Comparison of ENCODE assay signal across 26 cellular contexts in the genomic region with DNA sequence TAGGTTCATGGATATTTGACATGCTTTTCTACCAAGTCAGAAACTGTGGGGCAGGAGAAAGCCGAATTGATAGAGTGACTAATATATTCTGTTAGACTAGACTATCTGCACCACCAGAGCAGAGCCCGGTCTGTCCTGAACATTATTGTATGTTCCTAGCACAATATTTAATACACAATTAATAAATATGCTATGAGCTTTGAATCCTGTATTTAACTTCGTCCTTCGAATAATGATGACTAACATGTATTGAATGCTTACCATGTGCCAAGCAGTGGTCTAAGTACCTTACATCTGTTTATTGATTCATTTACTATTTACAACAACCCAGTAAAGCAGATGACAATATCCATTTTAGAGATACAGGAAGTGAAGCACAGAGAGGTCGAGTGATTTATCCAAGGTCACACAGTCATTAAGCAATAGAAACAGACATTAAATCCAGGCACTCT. TPM values are rescaled to one million over a fixed set of nuclear protein-coding genes. Genes with fewer than 3 reads are reported as not detected.
DNase-seq lines count a peak whose midpoint lies in the region; ATAC-seq and TF ChIP-seq lines count a peak whose summit lies in the region.
"Had no signal": no experiment of that assay in that cellular context is flagged by ENCODE, and none has a peak within 500 bp of the region (broad histone marks: within the 10 kb centered on the region; RNA-seq: fewer than 3 reads in every experiment).

No MANE protein-coding gene starts in this region.

- H3K27me3 ChIP-seq in mammary epithelial cell (ENCODE audit: insufficient read depth, low read length) (no peaks in the 10 kb centered on the region), breast epithelium (no peaks in the 10 kb centered on the region), brain microvascular endothelial cell (replicated peaks) (no peaks in the 10 kb centered on the region), hepatocyte (no peaks in the 10 kb centered on the region), lower lobe of right lung (ENCODE audit: low read depth) (no peaks in the 10 kb centered on the region)
- H3K27me3 ChIP-seq: ascending aorta, dorsolateral prefrontal cortex, tibial artery had no signal

- in situ Hi-C loops in mammary epithelial cell (cut with MboI; ENCODE audit: low sequenced_read_pairs in 2 of 2), result loop anchor here in 1 of 2 donors (10.0 kb wide), 1 partner anchor 368 kb away; no protein-coding TSS in a partner anchor
- in situ Hi-C loops in brain microvascular endothelial cell (cut with HindIII; ENCODE audit: low pct_ligation_motif_present, low sequenced_read_pairs), result no loop called here

- H3K27ac ChIP-seq in mammary epithelial cell (ENCODE audit: insufficient read depth, low read depth, low read length) (no peak overlapping the region), breast epithelium (no peak overlapping the region), brain microvascular endothelial cell (no peak overlapping the region), hepatocyte (no peak overlapping the region), lower lobe of right lung (no peak overlapping the region)
- H3K27ac ChIP-seq: ascending aorta, dorsolateral prefrontal cortex, heart right ventricle, skin epidermis, tibial artery had no signal

- H3K9me3 ChIP-seq in mammary epithelial cell (replicated peaks; ENCODE audit: insufficient read depth, low read length), result no peaks in the 10 kb centered on the region
- no peaks in the 10 kb centered on the region for H3K9me3 ChIP-seq in breast epithelium
- no peaks in the 10 kb centered on the region for H3K9me3 ChIP-seq in hepatocyte (ENCODE audit: low read depth)
- H3K9me3 ChIP-seq in lower lobe of right lung, result no peaks in the 10 kb centered on the region
- H3K9me3 ChIP-seq: ascending aorta, tibial artery had no signal

- H3K79me2 ChIP-seq in mammary epithelial cell (ENCODE audit: insufficient read depth, low read length), result no peaks in the 10 kb centered on the region
- no peaks in the 10 kb centered on the region for H3K79me2 ChIP-seq in hepatocyte

- CTCF ChIA-PET in mammary epithelial cell (lab: Charles Lee; ENCODE audit: low non-redundant PET), result interaction anchor here (0.6 kb wide), 1 partner anchor 200 kb away, joined by 4 read pairs; no protein-coding TSS in a partner anchor

- H4K20me1 ChIP-seq in mammary epithelial cell (ENCODE audit: insufficient read depth, low read length) (no peaks in the 10 kb centered on the region), hepatocyte (ENCODE audit: insufficient read depth, poor library complexity, severe bottlenecking) (no peaks in the 10 kb centered on the region)

- TF ChIP-seq CTCF in mammary epithelial cell (conservative IDR thresholded peaks at IDR 0.05 in 1 of 2, IDR thresholded peaks at IDR 0.05 in 1 of 2; ENCODE audit: extremely low read depth in 1 of 2, insufficient read depth in 1 of 2, low read depth in 1 of 2, low read length in 2 of 2) (no peak), breast epithelium (IDR thresholded peaks at IDR 0.05) (no peak), brain microvascular endothelial cell (IDR thresholded peaks at IDR 0.05; ENCODE audit: low read depth, low read length, missing control alignments) (no peak), hepatocyte (IDR thresholded peaks at IDR 0.05; ENCODE audit: poor library complexity) (no peak), lower lobe of right lung (IDR thresholded peaks at IDR 0.05) (no peak)

- H3K4me3 ChIP-seq in mammary epithelial cell (replicated peaks in 1 of 3; ENCODE audit: insufficient read depth in 1 of 3, low read depth in 2 of 3, low read length in 3 of 3) (no peak overlapping the region), breast epithelium (no peak overlapping the region), brain microvascular endothelial cell (ENCODE audit: low read depth, low read length) (no peak overlapping the region), hepatocyte (no peak overlapping the region), lower lobe of right lung (no peak overlapping the region)
- H3K4me3 ChIP-seq: ascending aorta, dorsolateral prefrontal cortex, heart right ventricle, skin epidermis, tibial artery had no signal

- BruUV-seq in mammary epithelial cell (replicated peaks; lab: Mats Ljungman, UMichigan), result no TSS peak

- ATAC-seq in HG03432 (IDR thresholded peaks at IDR 0.05; ENCODE audit: unreplicated experiment) (no peak), lower lobe of right lung (no peak)
- ATAC-seq: activated CD8-positive, alpha-beta T cell treated with anti-CD3 and anti-CD28 coated beads, Interleukin-2, amount 10 ng/mL, durations not matched to agents 7 days and 5 days; heart right ventricle; left cardiac atrium had no signal

- DNase-seq in mammary epithelial cell (peak; percentile 1), breast epithelium (ENCODE audit: low spot score in 2 of 2) (no peak), brain microvascular endothelial cell (peak; percentile 38), hepatocyte (ENCODE audit: low spot score) (no peak), hypothalamus (lab: John Stamatoyannopoulos, UW) (no peak), lower lobe of right lung (no peak)
- DNase-seq in activated naive CD4-positive, alpha-beta T cell (lab: John Stamatoyannopoulos, UW), result no peak
- DNase-seq: 8988T; activated CD4-positive, alpha-beta T cell treated with anti-CD3 and anti-CD28 coated beads for 1 hour; activated CD8-positive, alpha-beta T cell treated with anti-CD3 and anti-CD28 coated beads, Interleukin-2, amount 10 ng/mL, durations not matched to agents 7 days and 5 days; activated effector memory CD4-positive, alpha-beta T cell treated with Interleukin-2 at 50 U/mL for 16 hours; activated naive CD8-positive, alpha-beta T cell treated with anti-CD3 and anti-CD28 coated beads for 36 hours; CD4-positive, alpha-beta memory T cell; cerebellar nuclear complex; DMS 273 treated with DMSO at 0.1 percent for 48 hours; dorsolateral prefrontal cortex; heart right ventricle; HFFc6; left cardiac atrium; naive B cell; NCI-H526 treated with DMSO at 0.1 percent for 48 hours; occipital lobe; tibial artery had no signal

- TF ChIP-seq POLR2A in breast epithelium (IDR thresholded peaks at IDR 0.05), result no peak

- dilution Hi-C loops in mammary epithelial cell (cut with HindIII; ENCODE audit: low sequenced_read_pairs), result no loop called here

- H3K36me3 ChIP-seq in mammary epithelial cell (ENCODE audit: insufficient read depth, low read length), result no peaks in the 10 kb centered on the region
- no peaks in the 10 kb centered on the region for H3K36me3 ChIP-seq in breast epithelium
- no peaks in the 10 kb centered on the region for H3K36me3 ChIP-seq in brain microvascular endothelial cell (replicated peaks)
- H3K36me3 ChIP-seq in hepatocyte (replicated peaks; ENCODE audit: insufficient read depth, low read depth), result no peaks in the 10 kb centered on the region
- no peaks in the 10 kb centered on the region for H3K36me3 ChIP-seq in lower lobe of right lung
- H3K36me3 ChIP-seq: ascending aorta, heart right ventricle, tibial artery had no signal

- H2AFZ ChIP-seq in mammary epithelial cell (ENCODE audit: low read depth, low read length) (no peak overlapping the region), hepatocyte (peak overlapping the region; percentile 61)

- H3K4me2 ChIP-seq in mammary epithelial cell (ENCODE audit: insufficient read depth, low read depth, low read length) (no peak overlapping the region), hepatocyte (no peak overlapping the region)

- 71% methylated on average over 5 of the region's 5 CpGs for WGBS in mammary epithelial cell (ENCODE audit: low coverage, missing lambda C conversion rate)
- 84% methylated on average over 5 of the region's 5 CpGs for WGBS in hepatocyte (ENCODE audit: low lambda C conversion rate, missing lambda C conversion rate)

- intact Hi-C loops in mammary epithelial cell (cut with micrococcal nuclease), result no loop called here
- intact Hi-C loops in breast epithelium (cut with DNase I; ENCODE audit: low total_unique reads), result no loop called here
- intact Hi-C loops in lower lobe of right lung (cut with DNase I), result no loop called here

- H3K9me2 ChIP-seq in hepatocyte (replicated peaks; ENCODE audit: insufficient read depth), result no peaks in the 10 kb centered on the region

- no peak overlapping the region for H3K9ac ChIP-seq in mammary epithelial cell (ENCODE audit: insufficient read depth, low read length)

- no peaks in the 10 kb centered on the region for H3K4me1 ChIP-seq in mammary epithelial cell (ENCODE audit: insufficient read depth, low read length)
- H3K4me1 ChIP-seq in breast epithelium, result no peaks in the 10 kb centered on the region
- H3K4me1 ChIP-seq in hepatocyte (ENCODE audit: insufficient read depth), result no peaks in the 10 kb centered on the region
- no peaks in the 10 kb centered on the region for H3K4me1 ChIP-seq in lower lobe of right lung
- H3K4me1 ChIP-seq: ascending aorta, tibial artery had no signal

RNA-seq across cellular contexts. Expression of gene ANO3, which starts 44.8 kb away (rescaled TPM):
- total RNA-seq in mammary epithelial cell (not detected), breast epithelium (1 to 10 TPM in 1 of 3 donors, under 1 TPM in 2; 0.29 to 9.0 (median 0.66) TPM), hepatocyte (0.12 and 0.17 TPM in 2 replicates), lower lobe of right lung (0.27 TPM)
- polyA plus RNA-seq in mammary epithelial cell (not detected), hepatocyte (not detected in 2 replicates)
- not detected for polyA minus RNA-seq in mammary epithelial cell
- total RNA-seq: activated CD8-positive, alpha-beta T cell treated with anti-CD3 and anti-CD28 coated beads, Interleukin-2, amount 10 ng/mL, durations not matched to agents 7 days and 5 days; activated naive CD8-positive, alpha-beta T cell treated with anti-CD3 and anti-CD28 coated beads for 36 hours; CD4-positive, alpha-beta memory T cell had no signal
- polyA plus RNA-seq: CD4-positive, alpha-beta memory T cell had no signal

Comparison
In these comparisons a context has a peak if more than half of its experiments do, and no peak if none do; other contexts are left out.
1. DNase-seq: peak in mammary epithelial cell (single experiment) and brain microvascular endothelial cell (single experiment); none in breast epithelium (0 of 2), hepatocyte (single experiment), hypothalamus (0 of 51), lower lobe of right lung (single experiment) and activated naive CD4-positive, alpha-beta T cell (0 of 4).